20 cellular contexts compared by ENCODE assay signal in the genomic region with DNA sequence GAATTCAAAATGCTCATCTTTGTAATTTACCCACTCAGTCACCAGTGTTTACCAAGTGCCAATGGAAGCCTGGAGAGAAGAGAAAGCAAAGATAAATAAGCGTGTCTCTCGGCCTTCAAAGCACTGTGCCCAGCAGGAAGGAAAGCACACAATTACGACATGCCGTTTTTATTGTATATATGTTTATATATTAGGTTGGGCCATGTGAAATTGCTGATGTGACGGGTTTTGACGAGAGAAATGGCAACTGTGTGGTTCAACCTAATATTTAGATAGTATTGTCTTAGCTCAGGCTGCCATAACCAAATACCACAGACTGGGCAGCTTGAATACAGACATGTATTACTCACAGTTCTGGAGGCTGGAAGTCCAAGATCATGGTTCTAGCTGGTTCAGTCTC.
"Had no signal": no experiment of that assay in that cellular context is flagged by ENCODE, and none has a peak within 500 bp of the region (broad histone marks: within the 10 kb centered on the region; RNA-seq: fewer than 3 reads in every experiment).

No MANE protein-coding gene starts in this region.

- H3K9me3 ChIP-seq: ascending aorta, right atrium auricular region, thyroid gland, vagina had no signal

- H3K27ac ChIP-seq: ascending aorta, cardiac muscle cell, right atrium auricular region, thyroid gland, vagina had no signal

- H3K4me2 ChIP-seq: smooth muscle cell had no signal

- FAIRE-seq: colon, endothelial cell of umbilical vein, islet of Langerhans had no signal

- ATAC-seq: activated CD8-positive, alpha-beta T cell treated with anti-CD3 and anti-CD28 coated beads for 36 hours; activated T-cell treated with anti-CD3 and anti-CD28 coated beads, Interleukin-2, amount 50 U/mL, for 72 hours; left lobe of liver; naive thymus-derived CD8-positive, alpha-beta T cell; stimulated activated effector memory CD8-positive, alpha-beta T cell treated with anti-CD3 and anti-CD28 coated beads, Interleukin-12 subunit alpha, Interleukin-12 subunit beta, amount 100 ng/mL, for 72 hours had no signal

- H3K4me3 ChIP-seq: ascending aorta, cardiac muscle cell, right atrium auricular region, smooth muscle cell, thyroid gland, vagina had no signal

- DNase-seq: activated CD8-positive, alpha-beta memory T cell treated with anti-CD3 and anti-CD28 coated beads, Interleukin-2, amount 50 U/mL, for 4 hours; activated CD8-positive, alpha-beta T cell treated with anti-CD3 and anti-CD28 coated beads for 36 hours; activated gamma-delta T cell treated with Interleukin-2 at 50 U/mL for 16 hours; activated T-cell treated with anti-CD3 and anti-CD28 coated beads, Interleukin-2, amount 50 U/mL, for 72 hours; foreskin melanocyte; head of caudate nucleus; mammary epithelial cell; naive thymus-derived CD8-positive, alpha-beta T cell; posterior cingulate gyrus; thyroid gland had no signal

- H3K4me1 ChIP-seq: ascending aorta, right atrium auricular region, thyroid gland, vagina had no signal
